In genomic region chr15:90859234-90860131, GRCh38 we compare ENCODE assay signal across 14 cellular contexts. TPM values are rescaled to one million over a fixed set of nuclear protein-coding genes. Genes with fewer than 3 reads are reported as not detected.
DNase-seq lines count a peak whose midpoint lies in the region; ATAC-seq, FAIRE-seq and TF ChIP-seq lines count a peak whose summit lies in the region.
"Had no signal": no experiment of that assay in that cellular context is flagged by ENCODE, and none has a peak within 500 bp of the region (broad histone marks: within the 10 kb centered on the region; RNA-seq: fewer than 3 reads in every experiment).

No MANE protein-coding gene starts in this region.

- no peaks in the 10 kb centered on the region for H3K36me3 Mint-ChIP-seq in CD8-positive, alpha-beta memory T cell
- no peaks in the 10 kb centered on the region for H3K36me3 Mint-ChIP-seq in activated naive CD8-positive, alpha-beta T cell

- H3K27me3 Mint-ChIP-seq in CD8-positive, alpha-beta memory T cell, result peaks cover 0 to 6% of the 10 kb centered on the region in 2 donors
- H3K27me3 Mint-ChIP-seq in activated naive CD8-positive, alpha-beta T cell, result no peaks in the 10 kb centered on the region

- POLR2A ChIA-PET in CD8-positive, alpha-beta memory T cell (lab: Charles Lee), result no interaction called here

- no peak for ATAC-seq in HG03045 (IDR thresholded peaks at IDR 0.05; ENCODE audit: unreplicated experiment)
- ATAC-seq: esophagus mucosa had no signal

- H3K4me3 ChIP-seq in CD8-positive, alpha-beta memory T cell (ENCODE audit: low read length), result no peak overlapping the region
- no peak overlapping the region for H3K4me3 ChIP-seq in HL-60 (replicated peaks; ENCODE audit: insufficient read depth, low read length)
- no peak overlapping the region for H3K4me3 ChIP-seq in mesodermal cell (ENCODE audit: extremely low read depth, insufficient read depth, low read length, poor library complexity, severe bottlenecking)
- H3K4me3 ChIP-seq in small intestine (ENCODE audit: low read depth in 1 of 2, low read length in 2 of 2), result no peak overlapping the region
- H3K4me3 ChIP-seq: Peyer's patch had no signal

- DNase-seq in CD8-positive, alpha-beta memory T cell, result no peak
- DNase-seq in HL-60 (ENCODE audit: low read depth in 1 of 2, low spot score in 1 of 2) (peak in 1 of 2 experiments; percentile 34), NCI-H1930 (lab: John Stamatoyannopoulos, UW) (no peak), small intestine (no peak), HTR-8/SVneo (ENCODE audit: insufficient read length, low spot score) (no peak)
- DNase-seq: brain microvascular endothelial cell, DND-41, kidney, NCI-H1436 treated with DMSO at 0.1 percent for 48 hours had no signal

- H3K27ac ChIP-seq in CD8-positive, alpha-beta memory T cell (ENCODE audit: low read depth, low read length), result no peak overlapping the region
- H3K27ac ChIP-seq in HL-60 (replicated peaks) (peak overlapping the region; percentile 50), mesodermal cell (ENCODE audit: low read depth, low read length, severe bottlenecking) (peak overlapping the region; percentile 92), small intestine (ENCODE audit: low read depth in 1 of 2, low read length in 1 of 2) (no peak overlapping the region)
- H3K27ac ChIP-seq: brain microvascular endothelial cell, Peyer's patch had no signal

- H3K36me3 ChIP-seq in CD8-positive, alpha-beta memory T cell (ENCODE audit: insufficient read depth, low read length), result no peaks in the 10 kb centered on the region
- no peaks in the 10 kb centered on the region for H3K36me3 ChIP-seq in mesodermal cell (ENCODE audit: control insufficient read depth, insufficient read depth, low read length)
- no peaks in the 10 kb centered on the region for H3K36me3 ChIP-seq in small intestine (ENCODE audit: control insufficient read depth in 2 of 2, insufficient read depth in 2 of 2, low read length in 2 of 2)
- H3K36me3 ChIP-seq: brain microvascular endothelial cell, Peyer's patch had no signal

- TF ChIP-seq CTCF in HL-60 (IDR thresholded peaks at IDR 0.05; ENCODE audit: insufficient read depth, low read length), result no peak

- 42 to 46% methylated on average over 6 to 7 of the region's 10 CpGs for WGBS in mesodermal cell (ENCODE audit: insufficient coverage in 2 of 2), 2 experiments
- 50 to 59% (median 51%) methylated on average over 10 of the region's 10 CpGs for WGBS in small intestine, 3 donors

- H3K9me3 ChIP-seq in CD8-positive, alpha-beta memory T cell (ENCODE audit: low read length), result no peaks in the 10 kb centered on the region
- H3K9me3 ChIP-seq in mesodermal cell (ENCODE audit: control insufficient read depth, low read length) (no peaks in the 10 kb centered on the region), small intestine (ENCODE audit: control insufficient read depth, low read depth) (no peaks in the 10 kb centered on the region)
- H3K9me3 ChIP-seq: Peyer's patch had no signal

- CTCF ChIA-PET in CD8-positive, alpha-beta memory T cell (lab: Charles Lee), result interaction anchor here (1.0 to 1.2 kb wide), 3 partner anchors 8 to 212 kb away, joined by 3 read pairs; no protein-coding TSS in a partner anchor

- H3K4me1 Mint-ChIP-seq in CD8-positive, alpha-beta memory T cell, result peaks cover 30 to 41% (median 31%) of the 10 kb centered on the region in 3 donors
- H3K4me1 Mint-ChIP-seq in activated naive CD8-positive, alpha-beta T cell (ENCODE audit: low read depth), result peaks cover 33% of the 10 kb centered on the region

- FAIRE-seq in small intestine (lab: Jason Lieb, UNC) (no peak), HTR-8/SVneo (lab: Jason Lieb, UNC) (no peak)
- FAIRE-seq: kidney had no signal

- H3K4me3 Mint-ChIP-seq in CD8-positive, alpha-beta memory T cell, result peak overlapping the region in 1 of 7 donors; percentile 46
- H3K4me3 Mint-ChIP-seq in activated naive CD8-positive, alpha-beta T cell, result no peak overlapping the region

- peaks cover 22% of the 10 kb centered on the region for H3K4me1 ChIP-seq in CD8-positive, alpha-beta memory T cell (ENCODE audit: insufficient read depth, low read length)
- H3K4me1 ChIP-seq in mesodermal cell (ENCODE audit: control insufficient read depth, insufficient read depth, low read length, poor library complexity, severe bottlenecking) (peaks cover 17% of the 10 kb centered on the region), small intestine (ENCODE audit: control insufficient read depth in 2 of 2, insufficient read depth in 1 of 2, low read depth in 1 of 2, low read length in 1 of 2) (no peaks in the 10 kb centered on the region)

- H3K27ac Mint-ChIP-seq in CD8-positive, alpha-beta memory T cell, result peak overlapping the region in 5 of 8 donors; percentile 24 to 94 (median 48)
- H3K27ac Mint-ChIP-seq in activated naive CD8-positive, alpha-beta T cell, result peak overlapping the region; percentile 58

- H3K27me3 ChIP-seq in CD8-positive, alpha-beta memory T cell (ENCODE audit: insufficient read depth, low read length, poor library complexity, severe bottlenecking), result no peaks in the 10 kb centered on the region
- H3K27me3 ChIP-seq in HL-60 (ENCODE audit: insufficient read depth, poor library complexity, severe bottlenecking) (no peaks in the 10 kb centered on the region), small intestine (ENCODE audit: control insufficient read depth in 2 of 2, insufficient read depth in 2 of 2, low read length in 2 of 2) (no peaks in the 10 kb centered on the region)
- H3K27me3 ChIP-seq: brain microvascular endothelial cell, Peyer's patch had no signal

- no peaks in the 10 kb centered on the region for H3K9me3 Mint-ChIP-seq in CD8-positive, alpha-beta memory T cell
- H3K9me3 Mint-ChIP-seq in activated naive CD8-positive, alpha-beta T cell (ENCODE audit: low read depth), result no peaks in the 10 kb centered on the region

RNA-seq across cellular contexts. Expression of gene FURIN, which starts 8.9 kb away (rescaled TPM):
- total RNA-seq in CD8-positive, alpha-beta memory T cell, result 100 to 1,000 TPM; 121 to 124 TPM
- 11.7 TPM for polyA plus RNA-seq in CD8-positive, alpha-beta memory T cell
- polyA plus RNA-seq in mesodermal cell (2013, experiment 1 of 2), result 200 TPM
- polyA plus RNA-seq in mesodermal cell (2013, experiment 2 of 2), result 168 TPM
- 10 to 100 TPM; 22.8 to 52.5 (median 24.6) TPM for polyA plus RNA-seq in small intestine

RNA-seq across cellular contexts. Expression of gene FES, which starts 24.8 kb away (rescaled TPM):
- total RNA-seq in CD8-positive, alpha-beta memory T cell, result 1 to 10 TPM; 2.5 to 2.6 TPM
- 0.28 TPM for polyA plus RNA-seq in CD8-positive, alpha-beta memory T cell
- 30.9 TPM for polyA plus RNA-seq in mesodermal cell (2013, experiment 1 of 2)
- polyA plus RNA-seq in mesodermal cell (2013, experiment 2 of 2), result 24.3 TPM
- polyA plus RNA-seq in small intestine, result 10 to 100 TPM in 1 of 3 donors, 1 to 10 TPM in 1, under 1 TPM in 1; 0.89 to 17.2 (median 4.6) TPM

RNA-seq across cellular contexts. Expression of gene MAN2A2, which starts 43.6 kb away (rescaled TPM):
- total RNA-seq in CD8-positive, alpha-beta memory T cell, result 10 to 100 TPM; 90.7 to 92.7 TPM
- 10.8 TPM for polyA plus RNA-seq in CD8-positive, alpha-beta memory T cell
- 18.8 TPM for polyA plus RNA-seq in mesodermal cell (2013, experiment 1 of 2)
- polyA plus RNA-seq in mesodermal cell (2013, experiment 2 of 2), result 27.2 TPM
- 10 to 100 TPM; 15.1 to 22.8 (median 22.6) TPM for polyA plus RNA-seq in small intestine

Comparison
In these comparisons a context has a peak if more than half of its experiments do, and no peak if none do; other contexts are left out.
1. H3K27ac ChIP-seq: peak in HL-60 (single experiment) and mesodermal cell (single experiment); none in CD8-positive, alpha-beta memory T cell (single experiment) and small intestine (0 of 2).